ENCODE assay signal across 16 cellular contexts in the genomic region with DNA sequence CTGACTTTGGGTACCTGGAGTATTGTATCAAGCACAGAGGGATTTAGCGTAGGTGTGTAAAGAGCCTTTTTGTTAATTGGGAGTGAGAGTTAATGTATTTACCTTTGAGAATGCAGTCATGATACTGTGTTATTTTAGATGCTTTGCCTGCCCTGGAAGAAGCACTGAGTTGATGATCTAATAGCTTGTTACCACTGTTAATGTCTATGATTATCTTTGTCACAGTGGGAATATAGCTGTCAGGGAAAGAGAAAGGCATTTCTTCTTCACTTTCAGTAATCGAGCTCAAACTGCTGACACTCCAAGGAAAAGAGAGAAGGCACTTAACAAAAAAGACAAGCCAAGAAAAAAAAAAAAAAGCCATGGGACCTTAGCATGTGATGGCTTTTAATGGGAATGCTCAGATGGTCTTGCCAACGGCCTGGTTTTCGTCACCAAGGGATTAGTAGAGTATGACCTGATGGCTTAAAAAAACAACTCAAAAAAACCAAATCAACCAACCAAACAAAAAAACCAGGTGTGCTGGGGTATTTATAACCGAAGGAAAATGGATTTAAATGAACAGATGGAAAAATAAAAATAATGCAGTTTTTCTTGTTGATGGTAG.
"Had no signal": no experiment of that assay in that cellular context is flagged by ENCODE, and none has a peak within 500 bp of the region (broad histone marks: within the 10 kb centered on the region; RNA-seq: fewer than 3 reads in every experiment).

No MANE protein-coding gene starts in this region.

- H3K9me3 ChIP-seq: gastroesophageal sphincter, neutrophil, right atrium auricular region had no signal

- H3K27ac ChIP-seq: gastroesophageal sphincter, neutrophil, right atrium auricular region had no signal

- ATAC-seq: activated CD4-positive, CD25-positive, alpha-beta regulatory T cell treated with anti-CD3 and anti-CD28 coated beads, Interleukin-2, amount 50 U/mL, for 24 hours; gastroesophageal sphincter; left colon; T-cell had no signal

- H3K4me2 ChIP-seq: smooth muscle cell had no signal

- DNase-seq: activated CD4-positive, alpha-beta T cell treated with anti-CD3 and anti-CD28 coated beads, Interleukin-2, amount 50 U/mL, for 1 hour; activated CD8-positive, alpha-beta memory T cell treated with anti-CD3 and anti-CD28 coated beads for 24 hours; aorta; erythroblast; left colon; stimulated activated CD4-positive, alpha-beta T cell treated with anti-CD3 and anti-CD28 coated beads, Interleukin-4, amount 100 ng/mL, for 4 hours; stimulated activated CD8-positive, alpha-beta memory T cell treated with anti-CD3 and anti-CD28 coated beads, Interleukin-4, amount 100 ng/mL, for 48 hours; stimulated activated naive CD4-positive, alpha-beta T cell treated with Interleukin-2 at 50 U/mL for 16 hours; T-cell; T-helper 9 cell had no signal

- H3K4me3 ChIP-seq: gastroesophageal sphincter, right atrium auricular region, smooth muscle cell had no signal

- FAIRE-seq: islet of Langerhans had no signal

- H3K36me3 ChIP-seq: gastroesophageal sphincter, neutrophil, right atrium auricular region had no signal

- H3K27me3 ChIP-seq: gastroesophageal sphincter, neutrophil, right atrium auricular region had no signal
